1 cellular context compared by ENCODE assay signal in genomic region chr3:67635257-67635656, GRCh38.
TF ChIP-seq lines count a peak whose summit lies in the region.

No MANE protein-coding gene starts in this region.

TF ChIP-seq in endothelial cell of umbilical vein, 7 proteins besides CTCF, POLR2A, EP300 and RAD21:
- TF ChIP-seq FOS (IDR thresholded peaks at IDR 0.05; ENCODE audit: borderline replicate concordance, insufficient read depth, low read length) = peak; percentile 53
- TF ChIP-seq MAX (IDR thresholded peaks at IDR 0.05; ENCODE audit: insufficient read depth, insufficient read length) = no peak
